ENCODE assay signal across 9 cellular contexts in the genomic region with DNA sequence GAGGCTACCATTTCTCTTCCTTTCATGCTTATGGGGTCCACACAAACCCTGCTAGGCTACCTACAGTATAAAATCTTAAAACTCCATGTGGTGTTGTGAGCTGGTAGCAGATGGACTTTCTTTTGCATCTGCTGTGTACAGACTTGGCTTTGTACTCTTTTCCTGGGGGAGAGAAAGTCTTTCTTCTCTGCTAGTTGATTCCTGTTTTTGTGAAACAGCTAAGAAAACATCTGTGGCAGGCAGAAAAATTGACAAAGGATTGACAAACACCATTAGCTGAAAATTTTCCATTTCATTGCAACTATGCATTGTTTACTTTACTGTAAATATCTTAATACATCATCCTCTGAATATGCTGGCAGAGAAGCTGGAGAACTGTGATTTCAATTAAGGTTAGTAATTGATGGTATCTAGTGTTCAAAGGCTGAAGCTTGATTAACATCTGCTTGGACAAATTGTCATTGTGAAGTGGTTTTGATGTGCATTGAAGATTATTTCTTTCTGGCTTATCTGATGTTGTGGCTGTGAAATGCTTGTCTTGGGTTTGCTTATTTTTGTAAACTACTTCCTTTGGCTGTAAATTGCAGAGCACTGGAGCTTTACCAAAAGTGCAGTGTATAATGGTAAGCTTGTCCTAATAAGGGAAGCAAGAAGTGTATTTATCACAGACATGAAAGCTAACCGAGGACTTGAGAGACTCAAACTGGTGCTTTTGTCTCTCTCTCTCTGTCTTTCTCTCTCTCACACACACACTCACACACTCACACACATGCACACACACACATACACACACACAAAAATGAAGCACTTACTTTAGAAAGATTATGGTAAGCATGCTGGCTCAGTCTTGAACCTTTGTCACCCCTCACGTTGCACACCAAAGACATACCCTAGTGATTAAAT. TPM values are rescaled to one million over a fixed set of nuclear protein-coding genes. Genes with fewer than 3 reads are reported as not detected.
DNase-seq lines count a peak whose midpoint lies in the region; ATAC-seq and TF ChIP-seq lines count a peak whose summit lies in the region.
"Had no signal": no experiment of that assay in that cellular context is flagged by ENCODE, and none has a peak within 500 bp of the region (broad histone marks: within the 10 kb centered on the region; RNA-seq: fewer than 3 reads in every experiment).

A gene (plus strand): TSS at position 665 of the 903 bp plus-strand sequence. CDS start 11,697 bp downstream, outside the sequence.

- CTCF ChIA-PET in HEK293 (lab: Yijun Ruan, JAX): interaction anchor here (0.6 to 2.6 kb wide), 7 partner anchors 11 to 1639 kb away, joined by 3 to 13 read pairs (median 4); no protein-coding TSS in a partner anchor

- H3K9me3 Mint-ChIP-seq in glutamatergic neuron (ENCODE audit: unreplicated experiment): no peaks in the 10 kb centered on the region
- H3K9me3 Mint-ChIP-seq: naive B cell had no signal

- no peak within 1 kb of the TSS for H3K27ac Mint-ChIP-seq in glutamatergic neuron (ENCODE audit: unreplicated experiment)
- H3K27ac Mint-ChIP-seq: naive B cell had no signal

- POLR2A ChIA-PET in HEK293 (lab: Yijun Ruan, JAX): interaction anchor here (1.5 kb wide), 2 partner anchors 246 to 329 kb away, joined by 3 to 12 read pairs; no protein-coding TSS in a partner anchor

- H3K9me3 ChIP-seq in HEK293 (ENCODE audit: control insufficient read depth, insufficient read depth, low read depth, low read length) (no peaks in the 10 kb centered on the region), skeletal muscle satellite cell (replicated peaks; ENCODE audit: low read length) (no peaks in the 10 kb centered on the region)

- peak within 1 kb of the TSS; percentile 90 for H3K27ac ChIP-seq in HEK293 (ENCODE audit: extremely low read depth, low read depth, low read length)

- H3K4me1 ChIP-seq in HEK293 (ENCODE audit: control insufficient read depth, insufficient read depth, low read length) (peaks cover 27% of the 10 kb centered on the region), skeletal muscle satellite cell (ENCODE audit: control insufficient read depth, insufficient read depth, low read length) (peaks cover 25% of the 10 kb centered on the region)

- peak within 1 kb of the TSS; percentile 40 for H3K4me3 ChIP-seq in HEK293 (ENCODE audit: low read depth, low read length)
- peak within 1 kb of the TSS; percentile 67 for H3K4me3 ChIP-seq in skeletal muscle satellite cell (ENCODE audit: low read length)

- peak within 1 kb of the TSS; percentile 47 for H3K9ac ChIP-seq in skeletal muscle satellite cell (ENCODE audit: low read depth, low read length)

- H3K27me3 Mint-ChIP-seq in glutamatergic neuron (ENCODE audit: unreplicated experiment): no peaks in the 10 kb centered on the region
- H3K27me3 Mint-ChIP-seq: naive B cell had no signal

- no peaks in the 10 kb centered on the region for H3K36me3 Mint-ChIP-seq in glutamatergic neuron (ENCODE audit: unreplicated experiment)
- H3K36me3 Mint-ChIP-seq: naive B cell had no signal

- TF ChIP-seq CTCF in HEK293 (tag by site-specific recombination; IDR thresholded peaks at IDR 0.05) (no peak), glutamatergic neuron (IDR thresholded peaks at IDR 0.05; ENCODE audit: partially characterized antibody, unreplicated experiment) (no peak)

- H3K4me1 Mint-ChIP-seq in glutamatergic neuron (ENCODE audit: low read depth, unreplicated experiment): peaks cover 24% of the 10 kb centered on the region
- H3K4me1 Mint-ChIP-seq: naive B cell had no signal

- peak within 1 kb of the TSS; percentile 86 for H3K4me2 ChIP-seq in skeletal muscle satellite cell (ENCODE audit: low read length)

- peak; percentile 2 for DNase-seq in RPMI7951 (ENCODE audit: low read depth)
- no peak for DNase-seq in glutamatergic neuron
- no peak for DNase-seq in CD1c-positive myeloid dendritic cell (ENCODE audit: extremely low spot score)
- DNase-seq: naive B cell had no signal

- H3K36me3 ChIP-seq in HEK293 (ENCODE audit: control insufficient read depth in 2 of 2, insufficient read depth in 1 of 2, low read length in 2 of 2): no peaks in the 10 kb centered on the region
- no peaks in the 10 kb centered on the region for H3K36me3 ChIP-seq in skeletal muscle satellite cell (ENCODE audit: insufficient read depth, low read length)

- ATAC-seq in HG02973 (IDR thresholded peaks at IDR 0.05; ENCODE audit: unreplicated experiment): no peak
- no peak for ATAC-seq in HG02588 (IDR thresholded peaks at IDR 0.05; ENCODE audit: unreplicated experiment)
- ATAC-seq in activated CD4-positive, CD25-positive, alpha-beta regulatory T cell treated with anti-CD3 and anti-CD28 coated beads, Interleukin-2, amount 50 U/mL, for 24 hours: no peak

- no peak within 1 kb of the TSS for H3K4me3 Mint-ChIP-seq in glutamatergic neuron (ENCODE audit: unreplicated experiment)
- H3K4me3 Mint-ChIP-seq: naive B cell had no signal

- H3K27me3 ChIP-seq in skeletal muscle satellite cell (ENCODE audit: control insufficient read depth, insufficient read depth, low read length): no peaks in the 10 kb centered on the region

TF ChIP-seq in HEK293, 187 proteins besides CTCF, POLR2A, EP300 and RAD21 (continues in another document):
- TF ChIP-seq GFI1B (tag by site-specific recombination; IDR thresholded peaks at IDR 0.05): peak; percentile 30; the same call in 1 of the 2 replicates
- no peak for TF ChIP-seq ZNF514 (tag by site-specific recombination; IDR thresholded peaks at IDR 0.05)
- 0 out of 2 replicates have a peak, but pooled peaks have one; percentile 35 for TF ChIP-seq ZEB2 (tag by site-specific recombination; IDR thresholded peaks at IDR 0.05)
- no peak for TF ChIP-seq ZNF701 (tag by site-specific recombination; IDR thresholded peaks at IDR 0.05)
- TF ChIP-seq, protein P1, sequence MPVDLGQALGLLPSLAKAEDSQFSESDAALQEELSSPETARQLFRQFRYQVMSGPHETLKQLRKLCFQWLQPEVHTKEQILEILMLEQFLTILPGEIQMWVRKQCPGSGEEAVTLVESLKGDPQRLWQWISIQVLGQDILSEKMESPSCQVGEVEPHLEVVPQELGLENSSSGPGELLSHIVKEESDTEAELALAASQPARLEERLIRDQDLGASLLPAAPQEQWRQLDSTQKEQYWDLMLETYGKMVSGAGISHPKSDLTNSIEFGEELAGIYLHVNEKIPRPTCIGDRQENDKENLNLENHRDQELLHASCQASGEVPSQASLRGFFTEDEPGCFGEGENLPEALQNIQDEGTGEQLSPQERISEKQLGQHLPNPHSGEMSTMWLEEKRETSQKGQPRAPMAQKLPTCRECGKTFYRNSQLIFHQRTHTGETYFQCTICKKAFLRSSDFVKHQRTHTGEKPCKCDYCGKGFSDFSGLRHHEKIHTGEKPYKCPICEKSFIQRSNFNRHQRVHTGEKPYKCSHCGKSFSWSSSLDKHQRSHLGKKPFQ (tag by site-specific recombination; IDR thresholded peaks at IDR 0.05): peak; percentile 37; the same call in 1 of the 2 replicates
- TF ChIP-seq ZNF10 (tag by site-specific recombination; IDR thresholded peaks at IDR 0.05): no peak
- no peak for TF ChIP-seq ZNF221 (tag by site-specific recombination; IDR thresholded peaks at IDR 0.05; ENCODE audit: borderline replicate concordance)
- TF ChIP-seq ZNF624 (tag by site-specific recombination; IDR thresholded peaks at IDR 0.05): peak; percentile 66; the same call in 1 of the 2 replicates
- peak; percentile 43; the same call in 1 of the 2 replicates for TF ChIP-seq ZBTB48 (tag by site-specific recombination; IDR thresholded peaks at IDR 0.05)
- TF ChIP-seq HOXC10 (CRISPR knock-in tag; IDR thresholded peaks at IDR 0.05): no peak
- peak; percentile 84 for TF ChIP-seq ZBTB17 (tag by site-specific recombination; IDR thresholded peaks at IDR 0.05)
- TF ChIP-seq ZBTB20 (tag by site-specific recombination; IDR thresholded peaks at IDR 0.05): peak; percentile 27; the same call in 1 of the 2 replicates
- 0 out of 2 replicates have a peak, but pooled peaks have one; percentile 11 for TF ChIP-seq ZIC2 (tag by site-specific recombination; IDR thresholded peaks at IDR 0.05)
- TF ChIP-seq, protein P2, sequence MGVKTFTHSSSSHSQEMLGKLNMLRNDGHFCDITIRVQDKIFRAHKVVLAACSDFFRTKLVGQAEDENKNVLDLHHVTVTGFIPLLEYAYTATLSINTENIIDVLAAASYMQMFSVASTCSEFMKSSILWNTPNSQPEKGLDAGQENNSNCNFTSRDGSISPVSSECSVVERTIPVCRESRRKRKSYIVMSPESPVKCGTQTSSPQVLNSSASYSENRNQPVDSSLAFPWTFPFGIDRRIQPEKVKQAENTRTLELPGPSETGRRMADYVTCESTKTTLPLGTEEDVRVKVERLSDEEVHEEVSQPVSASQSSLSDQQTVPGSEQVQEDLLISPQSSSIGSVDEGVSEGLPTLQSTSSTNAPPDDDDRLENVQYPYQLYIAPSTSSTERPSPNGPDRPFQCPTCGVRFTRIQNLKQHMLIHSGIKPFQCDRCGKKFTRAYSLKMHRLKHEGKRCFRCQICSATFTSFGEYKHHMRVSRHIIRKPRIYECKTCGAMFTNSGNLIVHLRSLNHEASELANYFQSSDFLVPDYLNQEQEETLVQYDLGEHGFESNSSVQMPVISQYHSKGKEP (tag by site-specific recombination; IDR thresholded peaks at IDR 0.05): peak; percentile 88
- TF ChIP-seq ZNF2 (tag by site-specific recombination; IDR thresholded peaks at IDR 0.05): peak; percentile 84
- TF ChIP-seq, protein P3, sequence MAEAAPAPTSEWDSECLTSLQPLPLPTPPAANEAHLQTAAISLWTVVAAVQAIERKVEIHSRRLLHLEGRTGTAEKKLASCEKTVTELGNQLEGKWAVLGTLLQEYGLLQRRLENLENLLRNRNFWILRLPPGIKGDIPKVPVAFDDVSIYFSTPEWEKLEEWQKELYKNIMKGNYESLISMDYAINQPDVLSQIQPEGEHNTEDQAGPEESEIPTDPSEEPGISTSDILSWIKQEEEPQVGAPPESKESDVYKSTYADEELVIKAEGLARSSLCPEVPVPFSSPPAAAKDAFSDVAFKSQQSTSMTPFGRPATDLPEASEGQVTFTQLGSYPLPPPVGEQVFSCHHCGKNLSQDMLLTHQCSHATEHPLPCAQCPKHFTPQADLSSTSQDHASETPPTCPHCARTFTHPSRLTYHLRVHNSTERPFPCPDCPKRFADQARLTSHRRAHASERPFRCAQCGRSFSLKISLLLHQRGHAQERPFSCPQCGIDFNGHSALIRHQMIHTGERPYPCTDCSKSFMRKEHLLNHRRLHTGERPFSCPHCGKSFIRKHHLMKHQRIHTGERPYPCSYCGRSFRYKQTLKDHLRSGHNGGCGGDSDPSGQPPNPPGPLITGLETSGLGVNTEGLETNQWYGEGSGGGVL (tag by site-specific recombination; IDR thresholded peaks at IDR 0.05): peak; percentile 61

RNA-seq across cellular contexts. Expression of the gene that starts here (rescaled TPM):
- total RNA-seq in RPMI7951 (2014; rRNA removed; shearing (Covaris generic)): 0.10 TPM in 1 of 2 replicates, not detected in the other
- total RNA-seq in glutamatergic neuron (ENCODE audit: unreplicated experiment): 72.1 TPM
- total RNA-seq in skeletal muscle satellite cell (2012; rRNA removed): 0.66 and 1.5 TPM in 2 replicates

Comparison
In these comparisons a context has a peak if more than half of its experiments do, and no peak if none do; other contexts are left out.
1. RNA of the gene that starts here (total RNA-seq): 72.1 TPM in glutamatergic neuron (single experiment); 0.10 TPM in RPMI7951; every median in the first group is over 10 times any median in the second.
2. Peak in DNase-seq in RPMI7951; RNA of the gene not detected or under 1 TPM.